Comparison of ENCODE assay signal across 1 cellular context in genomic region chr5:172153695-172154094, GRCh38.
A peak's percentile ranks its signal among the peaks of the same experiment; 100 is the strongest.
TF ChIP-seq lines count a peak whose summit lies in the region.

No MANE protein-coding gene starts in this region.

TF ChIP-seq in K562, 482 proteins besides CTCF, POLR2A, EP300 and RAD21:
- TF ChIP-seq, protein P1, sequence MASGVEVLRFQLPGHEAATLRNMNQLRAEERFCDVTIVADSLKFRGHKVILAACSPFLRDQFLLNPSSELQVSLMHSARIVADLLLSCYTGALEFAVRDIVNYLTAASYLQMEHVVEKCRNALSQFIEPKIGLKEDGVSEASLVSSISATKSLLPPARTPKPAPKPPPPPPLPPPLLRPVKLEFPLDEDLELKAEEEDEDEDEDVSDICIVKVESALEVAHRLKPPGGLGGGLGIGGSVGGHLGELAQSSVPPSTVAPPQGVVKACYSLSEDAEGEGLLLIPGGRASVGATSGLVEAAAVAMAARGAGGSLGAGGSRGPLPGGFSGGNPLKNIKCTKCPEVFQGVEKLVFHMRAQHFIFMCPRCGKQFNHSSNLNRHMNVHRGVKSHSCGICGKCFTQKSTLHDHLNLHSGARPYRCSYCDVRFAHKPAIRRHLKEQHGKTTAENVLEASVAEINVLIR (CRISPR knock-in tag; IDR thresholded peaks at IDR 0.05), result no peak
- 0 out of 2 replicates have a peak, but pooled peaks have one; percentile 16 for TF ChIP-seq ZFX (CRISPR knock-in tag; IDR thresholded peaks at IDR 0.05)
TF ChIP-seq in K562: peak in this region for 1.
